10 cellular contexts compared by ENCODE assay signal in genomic region chr16:88303405-88303804, GRCh38.
"Had no signal": no experiment of that assay in that cellular context is flagged by ENCODE, and none has a peak within 500 bp of the region (broad histone marks: within the 10 kb centered on the region; RNA-seq: fewer than 3 reads in every experiment).

No MANE protein-coding gene starts in this region.

- H3K27me3 ChIP-seq: body of pancreas had no signal

- H3K36me3 ChIP-seq: spleen had no signal

- H3K4me3 Mint-ChIP-seq: activated B cell treated with CpG ODN at 0.5 μM for 24 hours; activated CD4-positive, alpha-beta T cell treated with anti-CD3 and anti-CD28 coated beads, Interleukin-2, amount 10 ng/mL, durations not matched to agents 24 days and 14 days; activated naive CD4-positive, alpha-beta T cell treated with anti-CD3 and anti-CD28 coated beads, Interleukin-2, amount 10 ng/mL, durations not matched to agents 7 days and 5 days; memory B cell; T-helper 1 cell treated with Interleukin-12 subunit alpha and Interleukin-12 subunit beta and Interleukin-4 antibody, amounts not matched to agents 30 μg/mL and 1 μg/mL, for 36 hours had no signal

- H3K27me3 Mint-ChIP-seq: activated CD4-positive, alpha-beta T cell treated with anti-CD3 and anti-CD28 coated beads, Interleukin-2, amount 10 ng/mL, durations not matched to agents 24 days and 14 days had no signal

- H3K27ac ChIP-seq: body of pancreas had no signal

- H3K27ac Mint-ChIP-seq: activated B cell treated with CpG ODN at 0.5 μM for 24 hours; activated CD4-positive, alpha-beta T cell treated with anti-CD3 and anti-CD28 coated beads, Interleukin-2, amount 10 ng/mL, durations not matched to agents 24 days and 14 days; activated naive CD4-positive, alpha-beta T cell treated with anti-CD3 and anti-CD28 coated beads, Interleukin-2, amount 10 ng/mL, durations not matched to agents 7 days and 5 days; activated T-helper 2 cell treated with anti-CD3 and anti-CD28 coated beads, Interferon-gamma antibody, Interleukin-2, Interleukin-4, amounts not matched to agents 10 μg/mL and 5 μg/mL and 100 μg/mL, durations not matched to agents 14 hours and 24 hours and 36 hours; memory B cell; T-helper 1 cell treated with Interleukin-12 subunit alpha and Interleukin-12 subunit beta and Interleukin-4 antibody, amounts not matched to agents 30 μg/mL and 1 μg/mL, for 36 hours had no signal

- DNase-seq: activated B cell treated with CpG ODN at 0.5 μM for 24 hours; activated CD4-positive, alpha-beta T cell treated with anti-CD3 and anti-CD28 coated beads, Interleukin-2, amount 10 ng/mL, durations not matched to agents 24 days and 14 days; activated naive CD4-positive, alpha-beta T cell treated with anti-CD3 and anti-CD28 coated beads, Interleukin-2, amount 10 ng/mL, durations not matched to agents 7 days and 5 days; spleen; stimulated activated CD4-positive, alpha-beta T cell treated with anti-CD3 and anti-CD28 coated beads, Interleukin-1b, Interleukin-23, amount 100 ng/mL, for 48 hours; stimulated activated naive CD4-positive, alpha-beta T cell treated with Interleukin-2 at 50 U/mL for 16 hours had no signal

- H3K4me1 ChIP-seq: body of pancreas had no signal

- H3K36me3 Mint-ChIP-seq: activated naive CD4-positive, alpha-beta T cell treated with anti-CD3 and anti-CD28 coated beads, Interleukin-2, amount 10 ng/mL, durations not matched to agents 7 days and 5 days; memory B cell had no signal

- H3K9me3 Mint-ChIP-seq: activated B cell treated with CpG ODN at 0.5 μM for 24 hours had no signal

- H3K4me1 Mint-ChIP-seq: activated B cell treated with CpG ODN at 0.5 μM for 24 hours; activated CD4-positive, alpha-beta T cell treated with anti-CD3 and anti-CD28 coated beads, Interleukin-2, amount 10 ng/mL, durations not matched to agents 24 days and 14 days; memory B cell had no signal

- H3K9me3 ChIP-seq: body of pancreas, spleen had no signal

- H3K4me3 ChIP-seq: body of pancreas, spleen had no signal
